In genomic region chr2:203535078-203535783, GRCh38 we compare ENCODE assay signal across 8 cellular contexts. TPM values are rescaled to one million over a fixed set of nuclear protein-coding genes. Genes with fewer than 3 reads are reported as not detected.
DNase-seq lines count a peak whose midpoint lies in the region; ATAC-seq and TF ChIP-seq lines count a peak whose summit lies in the region.

RAPH1 (minus strand) TSS chr2:203535301; CDS start chr2:203495353, 39,948 bp downstream.

- H3K9ac ChIP-seq in skeletal muscle tissue (ENCODE audit: low read depth in 1 of 3, low read length in 3 of 3), result peak within 1 kb of the TSS; percentile 88 to 92 (median 89)

- H3K4me3 ChIP-seq in cardiac fibroblast (replicated peaks in 1 of 2; ENCODE audit: low read depth in 2 of 2, low read length in 2 of 2) (peak within 1 kb of the TSS; percentile 93 to 96), skeletal muscle tissue (ENCODE audit: low read length in 3 of 3) (peak within 1 kb of the TSS; percentile 81 to 89 (median 84))

- ATAC-seq in HG02852 (IDR thresholded peaks at IDR 0.05; ENCODE audit: unreplicated experiment), result peak; percentile 78
- peak; percentile 89 for ATAC-seq in WTC11
- no peak for ATAC-seq in HG03469 (IDR thresholded peaks at IDR 0.05; ENCODE audit: unreplicated experiment)

- DNase-seq in GM04503 (ENCODE audit: low read depth) (peak; percentile 25), NCI-H2171 (lab: John Stamatoyannopoulos, UW) (peak; percentile 78), WTC11 (ENCODE audit: low spot score) (peak; percentile 84), cardiac fibroblast (ENCODE audit: low read depth in 2 of 2) (peak; percentile 88 to 92), iPS-NIHi11 (ENCODE audit: low spot score) (peak; percentile 96)

- TF ChIP-seq CTCF in WTC11 (IDR thresholded peaks at IDR 0.05) (no peak), cardiac fibroblast (IDR thresholded peaks at IDR 0.05; ENCODE audit: low read depth, low read length) (no peak)

- no peaks in the 10 kb centered on the region for H3K27me3 ChIP-seq in skeletal muscle tissue (ENCODE audit: control insufficient read depth in 3 of 3, insufficient read depth in 3 of 3, low read length in 3 of 3)

- H3K36me3 ChIP-seq in skeletal muscle tissue (ENCODE audit: control insufficient read depth in 3 of 3, insufficient read depth in 3 of 3, low read length in 3 of 3), result no peaks in the 10 kb centered on the region

- peaks cover 32% of the 10 kb centered on the region for H3K4me1 Mint-ChIP-seq in WTC11

- CTCF ChIA-PET in WTC11 (lab: Charles Lee), result interaction anchor here (0.8 to 1.3 kb wide), 2 partner anchors 50 to 374 kb away, joined by 3 read pairs; no protein-coding TSS in a partner anchor

- peak within 1 kb of the TSS; percentile 86 for H3K27ac ChIP-seq in skeletal muscle tissue (ENCODE audit: low read depth, low read length)

- peaks cover 8% of the 10 kb centered on the region for H3K36me3 Mint-ChIP-seq in WTC11

- H3K9me3 Mint-ChIP-seq in WTC11, result peaks cover 21% of the 10 kb centered on the region

- peak within 1 kb of the TSS; percentile 84 for H3K4me3 Mint-ChIP-seq in WTC11

- peak within 1 kb of the TSS; percentile 87 for H3K27ac Mint-ChIP-seq in WTC11

- peaks cover 10 to 14% (median 13%) of the 10 kb centered on the region in 3 donors for H3K4me1 ChIP-seq in skeletal muscle tissue (ENCODE audit: control insufficient read depth in 3 of 3, insufficient read depth in 3 of 3, low read length in 3 of 3)

- no peaks in the 10 kb centered on the region for H3K9me3 ChIP-seq in skeletal muscle tissue (ENCODE audit: control insufficient read depth in 3 of 3, low read length in 3 of 3)

- POLR2A ChIA-PET in WTC11 (lab: Charles Lee), result interaction anchor here (0.6 kb wide), 1 partner anchor 280 kb away, joined by 4 read pairs; no protein-coding TSS in a partner anchor

- peaks cover 25% of the 10 kb centered on the region for H3K27me3 Mint-ChIP-seq in WTC11 (ENCODE audit: low read depth)

TF ChIP-seq in WTC11, 78 proteins besides CTCF, POLR2A, EP300 and RAD21 (continues in another document):
- TF ChIP-seq STAT6 (CRISPR knock-in tag; conservative IDR thresholded peaks at IDR 0.05; ENCODE audit: low read depth), result no peak
- TF ChIP-seq NR1H2 (CRISPR knock-in tag; IDR thresholded peaks at IDR 0.05), result no peak
- TF ChIP-seq RELA (CRISPR knock-in tag; IDR thresholded peaks at IDR 0.05; ENCODE audit: borderline replicate concordance), result peak; percentile 75; the same call in 1 of the 2 replicates
- 0 out of 2 replicates have a peak, but pooled peaks have one; percentile 59 for TF ChIP-seq ZNF263 (CRISPR knock-in tag; IDR thresholded peaks at IDR 0.05; ENCODE audit: low read depth)
- TF ChIP-seq HMGXB4 (CRISPR knock-in tag; IDR thresholded peaks at IDR 0.05), result peak; percentile 89; the same call in 1 of the 2 replicates
- TF ChIP-seq SP1 (CRISPR knock-in tag; conservative IDR thresholded peaks at IDR 0.05), result peak; percentile 47
- TF ChIP-seq ARID4B (CRISPR knock-in tag; IDR thresholded peaks at IDR 0.05; ENCODE audit: borderline replicate concordance), result no peak
- TF ChIP-seq GABPB1 (CRISPR knock-in tag; IDR thresholded peaks at IDR 0.05), result peak; percentile 62; the same call in 1 of the 2 replicates
- TF ChIP-seq KAT7 (CRISPR knock-in tag; IDR thresholded peaks at IDR 0.05; ENCODE audit: borderline replicate concordance), result 0 out of 2 replicates have a peak, but pooled peaks have one; percentile 74
- TF ChIP-seq NFATC4 (CRISPR knock-in tag; IDR thresholded peaks at IDR 0.05), result no peak
- TF ChIP-seq AR (CRISPR knock-in tag; IDR thresholded peaks at IDR 0.05), result no peak

RNA-seq across cellular contexts. Expression of gene RAPH1, which starts in this region (rescaled TPM):
- total RNA-seq in WTC11 (2021) (18.0 to 24.6 TPM (median 18.2 TPM) in 3 replicates), skeletal muscle tissue (42.8 TPM)

Comparison
In these comparisons a context has a peak if more than half of its experiments do, and no peak if none do; other contexts are left out.
1. DNase-seq: peak in every context shown above with its lines; median percentile 96 in iPS-NIHi11; 90 in cardiac fibroblast; 84 in WTC11; 78 in NCI-H2171; 25 in GM04503.